Comparison of ENCODE assay signal across 7 cellular contexts in genomic region chr19:5880604-5881078, GRCh38. TPM values are rescaled to one million over a fixed set of nuclear protein-coding genes. Genes with fewer than 3 reads are reported as not detected.
DNase-seq lines count a peak whose midpoint lies in the region; ATAC-seq and TF ChIP-seq lines count a peak whose summit lies in the region.
"Had no signal": no experiment of that assay in that cellular context is flagged by ENCODE, and none has a peak within 500 bp of the region (broad histone marks: within the 10 kb centered on the region; RNA-seq: fewer than 3 reads in every experiment).

No MANE protein-coding gene starts in this region.

- H3K36me3 Mint-ChIP-seq in WTC11 (no peaks in the 10 kb centered on the region), natural killer cell (no peaks in the 10 kb centered on the region)

- ATAC-seq in WTC11 = peak; percentile 46
- no peak for ATAC-seq in natural killer cell

- H3K27me3 Mint-ChIP-seq in WTC11 (ENCODE audit: low read depth) = peaks cover 18% of the 10 kb centered on the region
- H3K27me3 Mint-ChIP-seq in natural killer cell (ENCODE audit: low read depth in 2 of 2) = peaks cover 0 to 17% of the 10 kb centered on the region in 2 donors

- peak; percentile 88 for DNase-seq in AG10803 (ENCODE audit: low read depth)
- DNase-seq in WTC11 (ENCODE audit: low spot score) = peak; percentile 29
- DNase-seq in kidney tubule cell (ENCODE audit: low spot score) = peak; percentile 73
- DNase-seq in natural killer cell = no peak
- no peak for DNase-seq in stimulated activated CD8-positive, alpha-beta memory T cell treated with anti-CD3 and anti-CD28 coated beads, Interleukin-4, amount 100 ng/mL, for 48 hours
- DNase-seq in NCI-H1105 treated with DMSO at 0.1 percent for 48 hours (lab: John Stamatoyannopoulos, UW) = no peak

- POLR2A ChIA-PET in WTC11 (lab: Charles Lee) = interaction anchor here (0.7 kb wide), 1 partner anchor 39 kb away, joined by 3 read pairs; no protein-coding TSS in a partner anchor

- no peak overlapping the region for H3K4me3 Mint-ChIP-seq in WTC11
- no peak overlapping the region for H3K4me3 Mint-ChIP-seq in natural killer cell

- CTCF ChIA-PET in WTC11 (lab: Charles Lee) = interaction anchor here (4.1 kb wide), 1 partner anchor 77 kb away, joined by 21 read pairs; no protein-coding TSS in a partner anchor

- H3K27ac Mint-ChIP-seq in WTC11 (no peak overlapping the region), natural killer cell (no peak overlapping the region)

- intact Hi-C loops in natural killer cell (cut with micrococcal nuclease) = no loop called here

- no peak for TF ChIP-seq CTCF in AG10803 (conservative IDR thresholded peaks at IDR 0.05; ENCODE audit: low read length)
- no peak for TF ChIP-seq CTCF in WTC11 (IDR thresholded peaks at IDR 0.05)
- TF ChIP-seq CTCF in natural killer cell (IDR thresholded peaks at IDR 0.05) = no peak

- H3K4me3 ChIP-seq in AG10803 (ENCODE audit: low read length) = no peak overlapping the region

- no peaks in the 10 kb centered on the region for H3K9me3 Mint-ChIP-seq in WTC11
- H3K9me3 Mint-ChIP-seq in natural killer cell = no peaks in the 10 kb centered on the region

- peaks cover 11% of the 10 kb centered on the region for H3K4me1 Mint-ChIP-seq in WTC11
- H3K4me1 Mint-ChIP-seq in natural killer cell = no peaks in the 10 kb centered on the region

TF ChIP-seq in WTC11, 78 proteins besides CTCF, POLR2A, EP300 and RAD21:
- TF ChIP-seq GTF2I (CRISPR knock-in tag; conservative IDR thresholded peaks at IDR 0.05) (peak; percentile 48; the same call in 1 of the 2 replicates), MAX (CRISPR knock-in tag; IDR thresholded peaks at IDR 0.05) (no peak), FOXK1 (CRISPR knock-in tag; IDR thresholded peaks at IDR 0.05) (no peak), GABPB1 (CRISPR knock-in tag; IDR thresholded peaks at IDR 0.05) (peak; percentile 91)

RNA-seq across cellular contexts. Expression of gene FUT5, which starts 10.3 kb away (rescaled TPM):
- total RNA-seq in WTC11 (2021) = 0.16 to 0.23 TPM (median 0.17 TPM) in 3 replicates
- total RNA-seq in natural killer cell = 1 to 10 TPM; 1.2 to 3.9 (median 2.3) TPM
- total RNA-seq: urinary bladder had no signal

RNA-seq across cellular contexts. Expression of gene NDUFA11, which starts 22.9 kb away (rescaled TPM):
- total RNA-seq in WTC11 (2021) = 260 to 261 TPM (median 260 TPM) in 3 replicates
- total RNA-seq in natural killer cell = 100 to 1,000 TPM; 111 to 115 (median 113) TPM

RNA-seq across cellular contexts. Expression of gene VMAC, which starts 24.0 kb away (rescaled TPM):
- total RNA-seq in WTC11 (2021) = 2.5 to 3.3 TPM (median 3.3 TPM) in 3 replicates
- 10 to 100 TPM; 21.1 to 26.3 (median 24.2) TPM for total RNA-seq in natural killer cell

RNA-seq across cellular contexts. Expression of gene FUT3, which starts 29.4 kb away (rescaled TPM):
- total RNA-seq in WTC11 (2021) (0.23 to 0.62 TPM (median 0.48 TPM) in 3 replicates), natural killer cell (not detected)

RNA-seq across cellular contexts. Expression of gene CAPS, which starts 33.4 kb away (rescaled TPM):
- 4.6 to 5.8 TPM (median 5.3 TPM) in 3 replicates for total RNA-seq in WTC11 (2021)
- 10 to 100 TPM; 34.0 to 41.6 (median 38.3) TPM for total RNA-seq in natural killer cell

Comparison
In these comparisons a context has a peak if more than half of its experiments do, and no peak if none do; other contexts are left out.
1. DNase-seq: peak in AG10803 (single experiment), WTC11 (single experiment) and kidney tubule cell (single experiment); none in natural killer cell (single experiment), stimulated activated CD8-positive, alpha-beta memory T cell treated with anti-CD3 and anti-CD28 coated beads, Interleukin-4, amount 100 ng/mL, for 48 hours (single experiment) and NCI-H1105 treated with DMSO at 0.1 percent for 48 hours (single experiment).